ENCODE assay signal across 7 cellular contexts in genomic region chr12:55715169-55715764, GRCh38. TPM values are rescaled to one million over a fixed set of nuclear protein-coding genes. Genes with fewer than 3 reads are reported as not detected.
DNase-seq lines count a peak whose midpoint lies in the region; ATAC-seq and TF ChIP-seq lines count a peak whose summit lies in the region.

No MANE protein-coding gene starts in this region.

- peak overlapping the region; percentile 91 for H3K4me3 Mint-ChIP-seq in activated T-helper 1 cell treated with anti-CD3 and anti-CD28 coated beads, Interleukin-12 subunit alpha, Interleukin-12 subunit beta, Interleukin-2, Interleukin-4 antibody, amounts not matched to agents 30 ng/mL and 10 ng/mL and 1 ng/mL, durations not matched to agents 14 hours and 24 hours and 36 hours

- H3K27ac ChIP-seq in stomach: peak overlapping the region; percentile 89 to 100 (median 98)

- peaks cover 22% of the 10 kb centered on the region for H3K27me3 Mint-ChIP-seq in activated T-helper 1 cell treated with anti-CD3 and anti-CD28 coated beads, Interleukin-12 subunit alpha, Interleukin-12 subunit beta, Interleukin-2, Interleukin-4 antibody, amounts not matched to agents 30 ng/mL and 10 ng/mL and 1 ng/mL, durations not matched to agents 14 hours and 24 hours and 36 hours (ENCODE audit: insufficient read depth)

- no peak for DNase-seq in activated T-helper 1 cell treated with anti-CD3 and anti-CD28 coated beads, Interleukin-12 subunit alpha, Interleukin-12 subunit beta, Interleukin-2, Interleukin-4 antibody, amounts not matched to agents 30 ng/mL and 10 ng/mL and 1 ng/mL, durations not matched to agents 14 hours and 24 hours and 36 hours (ENCODE audit: low spot score)
- no peak for DNase-seq in stomach
- DNase-seq in kidney tubule cell (ENCODE audit: low spot score): no peak
- no peak for DNase-seq in DMS53 (lab: John Stamatoyannopoulos, UW)

- peaks cover 34% of the 10 kb centered on the region for H3K4me1 Mint-ChIP-seq in activated T-helper 1 cell treated with anti-CD3 and anti-CD28 coated beads, Interleukin-12 subunit alpha, Interleukin-12 subunit beta, Interleukin-2, Interleukin-4 antibody, amounts not matched to agents 30 ng/mL and 10 ng/mL and 1 ng/mL, durations not matched to agents 14 hours and 24 hours and 36 hours (ENCODE audit: low read depth)

- H3K27ac Mint-ChIP-seq in activated T-helper 1 cell treated with anti-CD3 and anti-CD28 coated beads, Interleukin-12 subunit alpha, Interleukin-12 subunit beta, Interleukin-2, Interleukin-4 antibody, amounts not matched to agents 30 ng/mL and 10 ng/mL and 1 ng/mL, durations not matched to agents 14 hours and 24 hours and 36 hours: peak overlapping the region; percentile 64

- TF ChIP-seq CTCF in stomach (IDR thresholded peaks at IDR 0.05): no peak

- WGBS in stomach, 5 donors: 49 to 60% (median 54%) methylated on average over 7 of the region's 7 CpGs

- H3K9me3 Mint-ChIP-seq in activated T-helper 1 cell treated with anti-CD3 and anti-CD28 coated beads, Interleukin-12 subunit alpha, Interleukin-12 subunit beta, Interleukin-2, Interleukin-4 antibody, amounts not matched to agents 30 ng/mL and 10 ng/mL and 1 ng/mL, durations not matched to agents 14 hours and 24 hours and 36 hours: no peaks in the 10 kb centered on the region

- ATAC-seq in HG02973 (IDR thresholded peaks at IDR 0.05; ENCODE audit: unreplicated experiment) (peak; percentile 11), GM18870 (IDR thresholded peaks at IDR 0.05; ENCODE audit: unreplicated experiment) (no peak)

- H3K4me3 ChIP-seq in iPS-11a (ENCODE audit: low read depth, low read length) (peak overlapping the region; percentile 74), stomach (peak overlapping the region; percentile 56 to 82 (median 64))

- peaks cover 0 to 11% (median 0%) of the 10 kb centered on the region in 4 donors for H3K36me3 ChIP-seq in stomach

- no peaks in the 10 kb centered on the region for H3K9me3 ChIP-seq in stomach

- no peaks in the 10 kb centered on the region for H3K36me3 Mint-ChIP-seq in activated T-helper 1 cell treated with anti-CD3 and anti-CD28 coated beads, Interleukin-12 subunit alpha, Interleukin-12 subunit beta, Interleukin-2, Interleukin-4 antibody, amounts not matched to agents 30 ng/mL and 10 ng/mL and 1 ng/mL, durations not matched to agents 14 hours and 24 hours and 36 hours (ENCODE audit: low read depth)

- TF ChIP-seq POLR2A in stomach (IDR thresholded peaks at IDR 0.05): no peak

- no peak for TF ChIP-seq EP300 in stomach (IDR thresholded peaks at IDR 0.05)

- H3K27me3 ChIP-seq in stomach: no peaks in the 10 kb centered on the region

- intact Hi-C loops in activated T-helper 1 cell treated with anti-CD3 and anti-CD28 coated beads, Interleukin-12 subunit alpha, Interleukin-12 subunit beta, Interleukin-2, Interleukin-4 antibody, amounts not matched to agents 30 ng/mL and 10 ng/mL and 1 ng/mL, durations not matched to agents 14 hours and 24 hours and 36 hours (cut with micrococcal nuclease): loop anchor here (10.0 kb wide), 1 partner anchor 1150 kb away; no protein-coding TSS in a partner anchor
- intact Hi-C loops in stomach (cut with DNase I; ENCODE audit: low total_unique reads): no loop called here

- peaks cover 47 to 65% (median 57%) of the 10 kb centered on the region in 4 donors for H3K4me1 ChIP-seq in stomach

RNA-seq across cellular contexts. Expression of gene BLOC1S1, which starts 0.6 kb away (rescaled TPM):
- total RNA-seq in activated T-helper 1 cell treated with anti-CD3 and anti-CD28 coated beads, Interleukin-12 subunit alpha, Interleukin-12 subunit beta, Interleukin-2, Interleukin-4 antibody, amounts not matched to agents 30 ng/mL and 10 ng/mL and 1 ng/mL, durations not matched to agents 14 hours and 24 hours and 36 hours: 62.5 and 64.8 TPM in 2 replicates
- total RNA-seq in stomach: 100 to 1,000 TPM in 3 of 5 donors, 10 to 100 TPM in 2; 12.8 to 392 (median 114) TPM
- polyA plus RNA-seq in stomach: 100 to 1,000 TPM; 349 to 451 (median 411) TPM

RNA-seq across cellular contexts. Expression of gene RDH5, which starts 4.9 kb away (rescaled TPM):
- 4.2 and 6.7 TPM in 2 replicates for total RNA-seq in activated T-helper 1 cell treated with anti-CD3 and anti-CD28 coated beads, Interleukin-12 subunit alpha, Interleukin-12 subunit beta, Interleukin-2, Interleukin-4 antibody, amounts not matched to agents 30 ng/mL and 10 ng/mL and 1 ng/mL, durations not matched to agents 14 hours and 24 hours and 36 hours
- total RNA-seq in stomach: 10 to 100 TPM in 3 of 5 donors, 1 to 10 TPM in 2; 4.0 to 41.2 (median 19.3) TPM
- polyA plus RNA-seq in stomach: 10 to 100 TPM in 1 of 3 donors, 1 to 10 TPM in 2; 3.2 to 10.3 (median 9.7) TPM

RNA-seq across cellular contexts. Expression of gene ITGA7, which starts 7.6 kb away (rescaled TPM):
- total RNA-seq in activated T-helper 1 cell treated with anti-CD3 and anti-CD28 coated beads, Interleukin-12 subunit alpha, Interleukin-12 subunit beta, Interleukin-2, Interleukin-4 antibody, amounts not matched to agents 30 ng/mL and 10 ng/mL and 1 ng/mL, durations not matched to agents 14 hours and 24 hours and 36 hours: 0.88 and 1.1 TPM in 2 replicates
- 100 to 1,000 TPM in 1 of 5 donors, 10 to 100 TPM in 4; 10.3 to 188 (median 58.0) TPM for total RNA-seq in stomach
- polyA plus RNA-seq in stomach: 10 to 100 TPM in 1 of 3 donors, 1 to 10 TPM in 2; 3.5 to 40.6 (median 5.8) TPM

RNA-seq across cellular contexts. Expression of gene CD63, which starts 13.5 kb away (rescaled TPM):
- total RNA-seq in activated T-helper 1 cell treated with anti-CD3 and anti-CD28 coated beads, Interleukin-12 subunit alpha, Interleukin-12 subunit beta, Interleukin-2, Interleukin-4 antibody, amounts not matched to agents 30 ng/mL and 10 ng/mL and 1 ng/mL, durations not matched to agents 14 hours and 24 hours and 36 hours: 183 and 198 TPM in 2 replicates
- 1,000 to 10,000 TPM in 1 of 5 donors, 100 to 1,000 TPM in 3, 10 to 100 TPM in 1; 71.2 to 1,329 (median 399) TPM for total RNA-seq in stomach
- polyA plus RNA-seq in stomach: 100 to 1,000 TPM; 455 to 899 (median 803) TPM

RNA-seq across cellular contexts. Expression of gene GDF11, which starts 27.7 kb away (rescaled TPM):
- 14.2 and 15.2 TPM in 2 replicates for total RNA-seq in activated T-helper 1 cell treated with anti-CD3 and anti-CD28 coated beads, Interleukin-12 subunit alpha, Interleukin-12 subunit beta, Interleukin-2, Interleukin-4 antibody, amounts not matched to agents 30 ng/mL and 10 ng/mL and 1 ng/mL, durations not matched to agents 14 hours and 24 hours and 36 hours
- total RNA-seq in stomach: 1 to 10 TPM in 3 of 5 donors, under 1 TPM in 2; 0.29 to 4.6 (median 1.7) TPM
- polyA plus RNA-seq in stomach: 1 to 10 TPM; 1.1 to 6.5 (median 3.5) TPM
